1 cellular context compared by ENCODE assay signal in the genomic region with DNA sequence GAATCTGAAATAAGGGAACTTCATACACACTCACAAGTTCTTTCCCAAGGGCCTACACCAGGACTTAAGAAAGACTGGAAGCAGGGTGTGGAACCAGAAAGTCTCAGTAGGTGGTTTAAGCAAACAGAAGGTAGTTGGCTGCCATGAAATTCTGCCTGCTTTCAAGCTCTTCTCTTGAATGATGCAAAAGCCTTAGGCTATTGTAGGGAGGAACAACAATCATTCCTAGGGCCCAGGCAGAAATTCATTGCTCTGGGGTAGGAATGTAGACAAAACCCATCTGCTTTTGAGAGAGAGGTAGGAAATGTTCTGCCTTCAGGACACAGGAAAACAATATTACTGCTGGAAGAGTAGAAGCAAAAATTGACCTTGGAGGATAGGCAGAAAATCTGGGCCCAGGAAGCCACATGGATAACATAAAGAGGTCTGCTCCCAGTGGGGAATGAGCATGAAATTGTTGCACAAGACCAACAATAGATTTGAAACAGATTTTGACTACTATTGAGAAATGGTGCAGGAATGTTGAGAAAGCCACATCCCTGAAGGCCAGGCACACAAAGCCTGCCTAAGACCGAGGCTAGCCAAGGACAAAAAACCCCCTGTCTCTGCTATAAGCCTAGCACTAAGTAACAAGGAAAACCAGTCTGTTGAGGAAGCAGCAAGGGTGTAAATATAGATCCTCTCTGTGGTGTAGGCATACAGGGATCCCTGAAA.
TF ChIP-seq lines count a peak whose summit lies in the region.

No MANE protein-coding gene starts in this region.

TF ChIP-seq in HepG2, 621 proteins besides CTCF, POLR2A, EP300 and RAD21 (continued from another document and continues in another):
- TF ChIP-seq ZSCAN29 (CRISPR knock-in tag; conservative IDR thresholded peaks at IDR 0.05) (no peak), RARG (CRISPR knock-in tag; IDR thresholded peaks at IDR 0.05; ENCODE audit: low read depth) (no peak), FOXJ3 (CRISPR knock-in tag; IDR thresholded peaks at IDR 0.05; ENCODE audit: borderline replicate concordance) (peak; percentile 81; the same call in 1 of the 2 replicates), FOSL2 (CRISPR knock-in tag; IDR thresholded peaks at IDR 0.05) (peak; percentile 54), ZNF562 (CRISPR knock-in tag; IDR thresholded peaks at IDR 0.05; ENCODE audit: borderline replicate concordance) (no peak), RNF2 (conservative IDR thresholded peaks at IDR 0.05; ENCODE audit: low read depth) (no peak), SUZ12 (IDR thresholded peaks at IDR 0.05; ENCODE audit: low read depth, low read length) (no peak), HMG20A (CRISPR knock-in tag; IDR thresholded peaks at IDR 0.05; ENCODE audit: borderline replicate concordance) (no peak; the same call in 1 of the 2 replicates), RBM22 (optimal IDR thresholded peaks at IDR 0.05; ENCODE audit: low read length) (no peak), TMF1 (CRISPR knock-in tag; IDR thresholded peaks at IDR 0.05; ENCODE audit: low read depth) (no peak), YY1 (IDR thresholded peaks at IDR 0.05; ENCODE audit: insufficient read depth, insufficient replicate concordance, low read depth, low read length) (no peak), KLF12 (CRISPR knock-in tag; IDR thresholded peaks at IDR 0.05; ENCODE audit: borderline replicate concordance) (no peak), ZNF782 (CRISPR knock-in tag; IDR thresholded peaks at IDR 0.05; ENCODE audit: borderline replicate concordance) (no peak), ATF7-NPFF (CRISPR knock-in tag; IDR thresholded peaks at IDR 0.05; ENCODE audit: low read depth) (no peak), ZKSCAN8 (CRISPR knock-in tag; IDR thresholded peaks at IDR 0.05; ENCODE audit: borderline replicate concordance) (peak; percentile 42; the same call in 1 of the 2 replicates), ZNF431 (CRISPR knock-in tag; IDR thresholded peaks at IDR 0.05; ENCODE audit: borderline replicate concordance, low read depth) (no peak), ARHGAP35 (CRISPR knock-in tag; IDR thresholded peaks at IDR 0.05; ENCODE audit: borderline replicate concordance) (no peak), ZNF839 (CRISPR knock-in tag; IDR thresholded peaks at IDR 0.05; ENCODE audit: borderline replicate concordance) (no peak), NFE2L2 (IDR thresholded peaks at IDR 0.05; ENCODE audit: low read length) (no peak), KLF16 (CRISPR knock-in tag; IDR thresholded peaks at IDR 0.05) (0 out of 4 replicates have a peak, but pooled peaks of 1 of the 2 experiments have one; percentile 24), NFYB (CRISPR knock-in tag; IDR thresholded peaks at IDR 0.05) (no peak), PHB2 (IDR thresholded peaks at IDR 0.05; ENCODE audit: partially characterized antibody) (no peak), ELF3 (CRISPR knock-in tag; IDR thresholded peaks at IDR 0.05) (no peak), ZMAT3 (CRISPR knock-in tag; conservative IDR thresholded peaks at IDR 0.05) (no peak), TGIF2 (CRISPR knock-in tag; IDR thresholded peaks at IDR 0.05) (no peak), ZBTB8A (CRISPR knock-in tag; IDR thresholded peaks at IDR 0.05; ENCODE audit: borderline replicate concordance, low read depth) (no peak), CEBPB (IDR thresholded peaks at IDR 0.05; ENCODE audit: borderline replicate concordance, low read depth, low read length) (peak; percentile 99), AKAP8 (CRISPR knock-in tag; IDR thresholded peaks at IDR 0.05) (no peak), NFE2 (CRISPR knock-in tag; IDR thresholded peaks at IDR 0.05) (no peak), SRSF1 (optimal IDR thresholded peaks at IDR 0.05; ENCODE audit: low read depth, low read length) (no peak), ZNF24 (IDR thresholded peaks at IDR 0.05) (no peak), NCOA2 (CRISPR knock-in tag; IDR thresholded peaks at IDR 0.05) (peak; percentile 68), ZNF703 (CRISPR knock-in tag; IDR thresholded peaks at IDR 0.05; ENCODE audit: borderline replicate concordance) (no peak)
- TF ChIP-seq, protein P1, sequence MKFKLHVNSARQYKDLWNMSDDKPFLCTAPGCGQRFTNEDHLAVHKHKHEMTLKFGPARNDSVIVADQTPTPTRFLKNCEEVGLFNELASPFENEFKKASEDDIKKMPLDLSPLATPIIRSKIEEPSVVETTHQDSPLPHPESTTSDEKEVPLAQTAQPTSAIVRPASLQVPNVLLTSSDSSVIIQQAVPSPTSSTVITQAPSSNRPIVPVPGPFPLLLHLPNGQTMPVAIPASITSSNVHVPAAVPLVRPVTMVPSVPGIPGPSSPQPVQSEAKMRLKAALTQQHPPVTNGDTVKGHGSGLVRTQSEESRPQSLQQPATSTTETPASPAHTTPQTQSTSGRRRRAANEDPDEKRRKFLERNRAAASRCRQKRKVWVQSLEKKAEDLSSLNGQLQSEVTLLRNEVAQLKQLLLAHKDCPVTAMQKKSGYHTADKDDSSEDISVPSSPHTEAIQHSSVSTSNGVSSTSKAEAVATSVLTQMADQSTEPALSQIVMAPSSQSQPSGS (CRISPR knock-in tag; IDR thresholded peaks at IDR 0.05): peak; percentile 54; the same call in 1 of the 2 replicates
- TF ChIP-seq, protein P2, sequence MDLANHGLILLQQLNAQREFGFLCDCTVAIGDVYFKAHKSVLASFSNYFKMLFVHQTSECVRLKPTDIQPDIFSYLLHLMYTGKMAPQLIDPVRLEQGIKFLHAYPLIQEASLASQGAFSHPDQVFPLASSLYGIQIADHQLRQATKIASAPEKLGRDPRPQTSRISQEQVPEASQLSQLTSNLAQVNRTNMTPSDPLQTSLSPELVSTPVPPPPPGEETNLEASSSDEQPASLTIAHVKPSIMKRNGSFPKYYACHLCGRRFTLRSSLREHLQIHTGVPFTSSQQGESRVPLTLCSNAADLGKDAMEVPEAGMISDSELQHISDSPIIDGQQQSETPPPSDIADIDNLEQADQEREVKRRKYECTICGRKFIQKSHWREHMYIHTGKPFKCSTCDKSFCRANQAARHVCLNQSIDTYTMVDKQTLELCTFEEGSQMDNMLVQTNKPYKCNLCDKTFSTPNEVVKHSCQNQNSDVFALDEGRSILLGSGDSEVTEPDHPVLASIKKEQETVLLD (CRISPR knock-in tag; IDR thresholded peaks at IDR 0.05; ENCODE audit: low read depth): no peak
- TF ChIP-seq, protein P3, sequence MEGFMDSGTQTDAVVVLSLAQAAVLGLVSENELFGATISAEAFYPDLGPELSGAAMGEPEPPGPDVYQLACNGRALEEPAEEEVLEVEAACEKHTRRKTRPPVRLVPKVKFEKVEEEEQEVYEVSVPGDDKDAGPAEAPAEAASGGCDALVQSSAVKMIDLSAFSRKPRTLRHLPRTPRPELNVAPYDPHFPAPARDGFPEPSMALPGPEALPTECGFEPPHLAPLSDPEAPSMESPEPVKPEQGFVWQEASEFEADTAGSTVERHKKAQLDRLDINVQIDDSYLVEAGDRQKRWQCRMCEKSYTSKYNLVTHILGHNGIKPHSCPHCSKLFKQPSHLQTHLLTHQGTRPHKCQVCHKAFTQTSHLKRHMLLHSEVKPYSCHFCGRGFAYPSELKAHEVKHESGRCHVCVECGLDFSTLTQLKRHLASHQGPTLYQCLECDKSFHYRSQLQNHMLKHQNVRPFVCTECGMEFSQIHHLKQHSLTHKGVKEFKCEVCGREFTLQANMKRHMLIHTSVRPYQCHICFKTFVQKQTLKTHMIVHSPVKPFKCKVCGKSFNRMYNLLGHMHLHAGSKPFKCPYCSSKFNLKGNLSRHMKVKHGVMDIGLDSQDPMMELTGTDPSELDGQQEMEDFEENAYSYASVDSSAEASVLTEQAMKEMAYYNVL (CRISPR knock-in tag; IDR thresholded peaks at IDR 0.05; ENCODE audit: borderline replicate concordance): no peak
- TF ChIP-seq, protein P4, sequence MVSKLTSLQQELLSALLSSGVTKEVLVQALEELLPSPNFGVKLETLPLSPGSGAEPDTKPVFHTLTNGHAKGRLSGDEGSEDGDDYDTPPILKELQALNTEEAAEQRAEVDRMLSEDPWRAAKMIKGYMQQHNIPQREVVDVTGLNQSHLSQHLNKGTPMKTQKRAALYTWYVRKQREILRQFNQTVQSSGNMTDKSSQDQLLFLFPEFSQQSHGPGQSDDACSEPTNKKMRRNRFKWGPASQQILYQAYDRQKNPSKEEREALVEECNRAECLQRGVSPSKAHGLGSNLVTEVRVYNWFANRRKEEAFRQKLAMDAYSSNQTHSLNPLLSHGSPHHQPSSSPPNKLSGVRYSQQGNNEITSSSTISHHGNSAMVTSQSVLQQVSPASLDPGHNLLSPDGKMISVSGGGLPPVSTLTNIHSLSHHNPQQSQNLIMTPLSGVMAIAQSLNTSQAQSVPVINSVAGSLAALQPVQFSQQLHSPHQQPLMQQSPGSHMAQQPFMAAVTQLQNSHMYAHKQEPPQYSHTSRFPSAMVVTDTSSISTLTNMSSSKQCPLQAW (CRISPR knock-in tag; IDR thresholded peaks at IDR 0.05): no peak
- TF ChIP-seq, protein P5, sequence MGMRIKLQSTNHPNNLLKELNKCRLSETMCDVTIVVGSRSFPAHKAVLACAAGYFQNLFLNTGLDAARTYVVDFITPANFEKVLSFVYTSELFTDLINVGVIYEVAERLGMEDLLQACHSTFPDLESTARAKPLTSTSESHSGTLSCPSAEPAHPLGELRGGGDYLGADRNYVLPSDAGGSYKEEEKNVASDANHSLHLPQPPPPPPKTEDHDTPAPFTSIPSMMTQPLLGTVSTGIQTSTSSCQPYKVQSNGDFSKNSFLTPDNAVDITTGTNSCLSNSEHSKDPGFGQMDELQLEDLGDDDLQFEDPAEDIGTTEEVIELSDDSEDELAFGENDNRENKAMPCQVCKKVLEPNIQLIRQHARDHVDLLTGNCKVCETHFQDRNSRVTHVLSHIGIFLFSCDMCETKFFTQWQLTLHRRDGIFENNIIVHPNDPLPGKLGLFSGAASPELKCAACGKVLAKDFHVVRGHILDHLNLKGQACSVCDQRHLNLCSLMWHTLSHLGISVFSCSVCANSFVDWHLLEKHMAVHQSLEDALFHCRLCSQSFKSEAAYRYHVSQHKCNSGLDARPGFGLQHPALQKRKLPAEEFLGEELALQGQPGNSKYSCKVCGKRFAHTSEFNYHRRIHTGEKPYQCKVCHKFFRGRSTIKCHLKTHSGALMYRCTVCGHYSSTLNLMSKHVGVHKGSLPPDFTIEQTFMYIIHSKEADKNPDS (CRISPR knock-in tag; IDR thresholded peaks at IDR 0.05): no peak
- TF ChIP-seq, protein P6, sequence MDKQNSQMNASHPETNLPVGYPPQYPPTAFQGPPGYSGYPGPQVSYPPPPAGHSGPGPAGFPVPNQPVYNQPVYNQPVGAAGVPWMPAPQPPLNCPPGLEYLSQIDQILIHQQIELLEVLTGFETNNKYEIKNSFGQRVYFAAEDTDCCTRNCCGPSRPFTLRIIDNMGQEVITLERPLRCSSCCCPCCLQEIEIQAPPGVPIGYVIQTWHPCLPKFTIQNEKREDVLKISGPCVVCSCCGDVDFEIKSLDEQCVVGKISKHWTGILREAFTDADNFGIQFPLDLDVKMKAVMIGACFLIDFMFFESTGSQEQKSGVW (CRISPR knock-in tag; IDR thresholded peaks at IDR 0.05; ENCODE audit: borderline replicate concordance): no peak
- TF ChIP-seq, protein P7, sequence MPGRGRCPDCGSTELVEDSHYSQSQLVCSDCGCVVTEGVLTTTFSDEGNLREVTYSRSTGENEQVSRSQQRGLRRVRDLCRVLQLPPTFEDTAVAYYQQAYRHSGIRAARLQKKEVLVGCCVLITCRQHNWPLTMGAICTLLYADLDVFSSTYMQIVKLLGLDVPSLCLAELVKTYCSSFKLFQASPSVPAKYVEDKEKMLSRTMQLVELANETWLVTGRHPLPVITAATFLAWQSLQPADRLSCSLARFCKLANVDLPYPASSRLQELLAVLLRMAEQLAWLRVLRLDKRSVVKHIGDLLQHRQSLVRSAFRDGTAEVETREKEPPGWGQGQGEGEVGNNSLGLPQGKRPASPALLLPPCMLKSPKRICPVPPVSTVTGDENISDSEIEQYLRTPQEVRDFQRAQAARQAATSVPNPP (CRISPR knock-in tag; IDR thresholded peaks at IDR 0.05): no peak
- TF ChIP-seq, protein P8, sequence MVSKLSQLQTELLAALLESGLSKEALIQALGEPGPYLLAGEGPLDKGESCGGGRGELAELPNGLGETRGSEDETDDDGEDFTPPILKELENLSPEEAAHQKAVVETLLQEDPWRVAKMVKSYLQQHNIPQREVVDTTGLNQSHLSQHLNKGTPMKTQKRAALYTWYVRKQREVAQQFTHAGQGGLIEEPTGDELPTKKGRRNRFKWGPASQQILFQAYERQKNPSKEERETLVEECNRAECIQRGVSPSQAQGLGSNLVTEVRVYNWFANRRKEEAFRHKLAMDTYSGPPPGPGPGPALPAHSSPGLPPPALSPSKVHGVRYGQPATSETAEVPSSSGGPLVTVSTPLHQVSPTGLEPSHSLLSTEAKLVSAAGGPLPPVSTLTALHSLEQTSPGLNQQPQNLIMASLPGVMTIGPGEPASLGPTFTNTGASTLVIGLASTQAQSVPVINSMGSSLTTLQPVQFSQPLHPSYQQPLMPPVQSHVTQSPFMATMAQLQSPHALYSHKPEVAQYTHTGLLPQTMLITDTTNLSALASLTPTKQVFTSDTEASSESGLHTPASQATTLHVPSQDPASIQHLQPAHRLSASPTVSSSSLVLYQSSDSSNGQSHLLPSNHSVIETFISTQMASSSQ (IDR thresholded peaks at IDR 0.05; ENCODE audit: low read depth): no peak
- TF ChIP-seq, protein P8 (CRISPR knock-in tag; IDR thresholded peaks at IDR 0.05; ENCODE audit: borderline replicate concordance): no peak; the same call in 1 of the 2 replicates
- TF ChIP-seq, protein P9, sequence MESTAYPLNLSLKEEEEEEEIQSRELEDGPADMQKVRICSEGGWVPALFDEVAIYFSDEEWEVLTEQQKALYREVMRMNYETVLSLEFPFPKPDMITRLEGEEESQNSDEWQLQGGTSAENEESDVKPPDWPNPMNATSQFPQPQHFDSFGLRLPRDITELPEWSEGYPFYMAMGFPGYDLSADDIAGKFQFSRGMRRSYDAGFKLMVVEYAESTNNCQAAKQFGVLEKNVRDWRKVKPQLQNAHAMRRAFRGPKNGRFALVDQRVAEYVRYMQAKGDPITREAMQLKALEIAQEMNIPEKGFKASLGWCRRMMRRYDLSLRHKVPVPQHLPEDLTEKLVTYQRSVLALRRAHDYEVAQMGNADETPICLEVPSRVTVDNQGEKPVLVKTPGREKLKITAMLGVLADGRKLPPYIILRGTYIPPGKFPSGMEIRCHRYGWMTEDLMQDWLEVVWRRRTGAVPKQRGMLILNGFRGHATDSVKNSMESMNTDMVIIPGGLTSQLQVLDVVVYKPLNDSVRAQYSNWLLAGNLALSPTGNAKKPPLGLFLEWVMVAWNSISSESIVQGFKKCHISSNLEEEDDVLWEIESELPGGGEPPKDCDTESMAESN (CRISPR knock-in tag; conservative IDR thresholded peaks at IDR 0.05): no peak
